ENCODE assay signal across 15 cellular contexts in genomic region chr11:44747339-44747738, GRCh38. TPM values are rescaled to one million over a fixed set of nuclear protein-coding genes. Genes with fewer than 3 reads are reported as not detected.
A peak's percentile ranks its signal among the peaks of the same experiment; 100 is the strongest.
DNase-seq lines count a peak whose midpoint lies in the region; ATAC-seq and TF ChIP-seq lines count a peak whose summit lies in the region.
"Had no signal": no experiment of that assay in that cellular context is flagged by ENCODE, and none has a peak within 500 bp of the region (broad histone marks: within the 10 kb centered on the region; RNA-seq: fewer than 3 reads in every experiment).

No MANE protein-coding gene starts in this region.

- H3K4me3 Mint-ChIP-seq in nephron (no peak overlapping the region), WTC11 (no peak overlapping the region)
- H3K4me3 Mint-ChIP-seq: activated CD4-positive, alpha-beta T cell treated with anti-CD3 and anti-CD28 coated beads, Interleukin-2, amount 10 ng/mL, durations not matched to agents 24 days and 14 days; dendritic cell treated with granulocyte-macrophage colony-stimulating factor and Interleukin-4, amounts not matched to agents 40 ng/mL and 50 ng/mL, for 4 days had no signal

- POLR2A ChIA-PET in BJ (lab: Charles Lee) = no interaction called here
- POLR2A ChIA-PET in WTC11 (lab: Charles Lee) = no interaction called here

- no peaks in the 10 kb centered on the region for H3K4me1 ChIP-seq in esophagus (ENCODE audit: control insufficient read depth in 2 of 2, insufficient read depth in 2 of 2, low read length in 1 of 2)
- no peaks in the 10 kb centered on the region for H3K4me1 ChIP-seq in left lung

- H3K36me3 Mint-ChIP-seq in nephron (ENCODE audit: low read depth) (no peaks in the 10 kb centered on the region), WTC11 (peaks cover 5% of the 10 kb centered on the region; the same call in 1 of the 2 replicates)

- WGBS in esophagus, 2 donors = 56 to 73% methylated on average over 6 of the region's 6 CpGs

- H3K4me1 Mint-ChIP-seq in nephron (peaks cover 56% of the 10 kb centered on the region), WTC11 (peaks cover 68% of the 10 kb centered on the region)

- H3K36me3 ChIP-seq in BJ (ENCODE audit: control insufficient read depth, insufficient read depth, low read length) (no peaks in the 10 kb centered on the region), esophagus (ENCODE audit: control insufficient read depth in 2 of 2, insufficient read depth in 2 of 2, low read length in 1 of 2) (no peaks in the 10 kb centered on the region), left lung (no peaks in the 10 kb centered on the region)
- H3K36me3 ChIP-seq: BLaER1 treated with 17β-estradiol and CSF1 and Interleukin-3, amounts not matched to agents 10 nM and 100 nM; vagina had no signal

- H3K4me3 ChIP-seq in BJ (ENCODE audit: low read depth, low read length) = no peak overlapping the region
- H3K4me3 ChIP-seq in esophagus (ENCODE audit: low read depth in 1 of 2, low read length in 2 of 2) = no peak overlapping the region
- H3K4me3 ChIP-seq in left lung = no peak overlapping the region
- H3K4me3 ChIP-seq: BLaER1 treated with 17β-estradiol and CSF1 and Interleukin-3, amounts not matched to agents 10 nM and 100 nM; vagina had no signal

- H3K9me3 Mint-ChIP-seq in nephron = no peaks in the 10 kb centered on the region
- no peaks in the 10 kb centered on the region for H3K9me3 Mint-ChIP-seq in WTC11
- H3K9me3 Mint-ChIP-seq: activated CD4-positive, alpha-beta T cell treated with anti-CD3 and anti-CD28 coated beads, Interleukin-2, amount 10 ng/mL, durations not matched to agents 24 days and 14 days; dendritic cell treated with granulocyte-macrophage colony-stimulating factor and Interleukin-4, amounts not matched to agents 40 ng/mL and 50 ng/mL, for 4 days had no signal

- CTCF ChIA-PET in BJ (lab: Yijun Ruan, JAX) = interaction anchor here (1.0 to 1.5 kb wide), 2 partner anchors 20 to 26 kb away, joined by 4 to 5 read pairs; no protein-coding TSS in a partner anchor
- CTCF ChIA-PET in WTC11 (lab: Charles Lee) = interaction anchor here (1.1 to 1.5 kb wide), 3 partner anchors 20 to 164 kb away, joined by 3 to 8 read pairs (median 5); no protein-coding TSS in a partner anchor

- DNase-seq in BJ (ENCODE audit: low read depth) = peak; percentile 44
- peak; percentile 12 for DNase-seq in HCEC 1CT
- no peak for DNase-seq in left lung
- DNase-seq in WTC11 (ENCODE audit: low spot score) = no peak
- DNase-seq: activated CD4-positive, alpha-beta T cell treated with anti-CD3 and anti-CD28 coated beads, Interleukin-2, amount 10 ng/mL, durations not matched to agents 24 days and 14 days; activated T-cell treated with anti-CD3 and anti-CD28 coated beads, Interleukin-2, amount 50 U/mL, for 48 hours; NCI-H1092 treated with DMSO at 0.1 percent for 48 hours; SHP77 had no signal

- H3K27ac ChIP-seq in esophagus (ENCODE audit: low read depth in 2 of 2, low read length in 1 of 2) (peak overlapping the region; percentile 23 to 67), left lung (no peak overlapping the region)
- H3K27ac ChIP-seq: BLaER1 treated with 17β-estradiol and CSF1 and Interleukin-3, amounts not matched to agents 10 nM and 100 nM; vagina had no signal

- no peaks in the 10 kb centered on the region for H3K27me3 Mint-ChIP-seq in nephron (ENCODE audit: low read depth)
- H3K27me3 Mint-ChIP-seq in WTC11 (ENCODE audit: low read depth) = peaks cover 19% of the 10 kb centered on the region
- H3K27me3 Mint-ChIP-seq: activated CD4-positive, alpha-beta T cell treated with anti-CD3 and anti-CD28 coated beads, Interleukin-2, amount 10 ng/mL, durations not matched to agents 24 days and 14 days had no signal

- peaks cover 13% of the 10 kb centered on the region for H3K27me3 ChIP-seq in BJ (ENCODE audit: control insufficient read depth, insufficient read depth, low read length)
- H3K27me3 ChIP-seq in esophagus (ENCODE audit: control insufficient read depth in 1 of 2, insufficient read depth in 2 of 2, low read length in 2 of 2) = no peaks in the 10 kb centered on the region
- H3K27me3 ChIP-seq in left lung = no peaks in the 10 kb centered on the region
- H3K27me3 ChIP-seq: BLaER1 treated with 17β-estradiol and CSF1 and Interleukin-3, amounts not matched to agents 10 nM and 100 nM; vagina had no signal

- intact Hi-C loops in left lung (cut with DNase I) = no loop called here

- peak overlapping the region in 2 of 3 experiments; percentile 10 to 21 for H3K27ac Mint-ChIP-seq in nephron
- no peak overlapping the region for H3K27ac Mint-ChIP-seq in WTC11
- H3K27ac Mint-ChIP-seq: activated CD4-positive, alpha-beta T cell treated with anti-CD3 and anti-CD28 coated beads, Interleukin-2, amount 10 ng/mL, durations not matched to agents 24 days and 14 days; dendritic cell treated with granulocyte-macrophage colony-stimulating factor and Interleukin-4, amounts not matched to agents 40 ng/mL and 50 ng/mL, for 4 days had no signal

- TF ChIP-seq CTCF in BJ (IDR thresholded peaks at IDR 0.05; ENCODE audit: insufficient read depth, low read depth, low read length) = no peak
- no peak for TF ChIP-seq CTCF in nephron (IDR thresholded peaks at IDR 0.05; ENCODE audit: unreplicated experiment in 3 of 3)
- no peak for TF ChIP-seq CTCF in left lung (IDR thresholded peaks at IDR 0.05)
- TF ChIP-seq CTCF in WTC11 (IDR thresholded peaks at IDR 0.05) = no peak

- H3K9me3 ChIP-seq in esophagus (ENCODE audit: control insufficient read depth in 2 of 2, insufficient read depth in 1 of 2, low read depth in 1 of 2, low read length in 1 of 2) (no peaks in the 10 kb centered on the region), left lung (no peaks in the 10 kb centered on the region)
- H3K9me3 ChIP-seq: BLaER1 treated with 17β-estradiol and CSF1 and Interleukin-3, amounts not matched to agents 10 nM and 100 nM; vagina had no signal

- ATAC-seq in HG03469 (IDR thresholded peaks at IDR 0.05; ENCODE audit: unreplicated experiment) (no peak), left lung (no peak), WTC11 (no peak), GM19324 (IDR thresholded peaks at IDR 0.05; ENCODE audit: low FRiP score, unreplicated experiment) (no peak)

TF ChIP-seq in WTC11, 78 proteins besides CTCF, POLR2A, EP300 and RAD21:
- TF ChIP-seq NR3C1 (CRISPR knock-in tag; conservative IDR thresholded peaks at IDR 0.05; ENCODE audit: low read depth) (no peak), ELF4 (CRISPR knock-in tag; IDR thresholded peaks at IDR 0.05; ENCODE audit: low read depth) (no peak), RORB (CRISPR knock-in tag; IDR thresholded peaks at IDR 0.05) (no peak), ZNF121 (CRISPR knock-in tag; IDR thresholded peaks at IDR 0.05) (no peak), ZNF232 (CRISPR knock-in tag; IDR thresholded peaks at IDR 0.05) (no peak), HMGXB4 (CRISPR knock-in tag; IDR thresholded peaks at IDR 0.05) (no peak), ATF2 (CRISPR knock-in tag; IDR thresholded peaks at IDR 0.05; ENCODE audit: borderline replicate concordance, low read depth) (no peak)

RNA-seq across cellular contexts. Expression of gene TSPAN18, which starts 20.6 kb away (rescaled TPM):
- polyA plus RNA-seq in BJ (2011; rRNA removed) = 0.20 and 0.55 TPM in 2 replicates
- 0.05 and 0.46 TPM in 2 replicates for polyA minus RNA-seq in BJ (2011; rRNA and poly(A)+ RNA removed)
- 1 to 10 TPM; 2.2 to 3.1 TPM for polyA plus RNA-seq in esophagus
- 10 to 100 TPM; 27.2 to 31.4 TPM for total RNA-seq in left lung
- 35.2 to 44.7 TPM (median 37.6 TPM) in 3 replicates for total RNA-seq in WTC11 (2021)

Comparison
In these comparisons a context has a peak if more than half of its experiments do, and no peak if none do; other contexts are left out.
1. DNase-seq: peak in BJ (single experiment) and HCEC 1CT (single experiment); none in left lung (0 of 2) and WTC11 (single experiment).
2. H3K27ac ChIP-seq: peak in esophagus (2 of 2); none in left lung (0 of 2).